ENCODE assay signal across 8 cellular contexts in genomic region chr3:37974121-37974927, GRCh38. TPM values are rescaled to one million over a fixed set of nuclear protein-coding genes. Genes with fewer than 3 reads are reported as not detected.
DNase-seq lines count a peak whose midpoint lies in the region.

No MANE protein-coding gene starts in this region.

- DNase-seq in NCI-H1417 (lab: John Stamatoyannopoulos, UW) (peak in 2 of 3 experiments; percentile 1 to 29), NCI-H1417 treated with DMSO at 0.1 percent for 48 hours (lab: John Stamatoyannopoulos, UW) (no peak), HCEC 1CT (peak; percentile 54), NAMALWA (ENCODE audit: low spot score) (peak; percentile 75), mesenteric fat pad (ENCODE audit: low spot score) (peak; percentile 89)
- peak; percentile 39 to 61 for DNase-seq in activated CD4-positive, alpha-beta T cell treated with anti-CD3 and anti-CD28 coated beads, Interleukin-2, amount 50 U/mL, for 24 hours (ENCODE audit: low read depth in 1 of 2, low spot score in 1 of 2)
- peak; percentile 57 for DNase-seq in effector CD8-positive, alpha-beta T cell (lab: John Stamatoyannopoulos, UW)
- peak; percentile 52 for DNase-seq in stimulated activated CD8-positive, alpha-beta memory T cell treated with anti-CD3 and anti-CD28 coated beads, Interleukin-4, amount 100 ng/mL, for 24 hours (ENCODE audit: low read depth)

RNA-seq across cellular contexts. Expression of gene VILL, which starts 16.3 kb away (rescaled TPM):
- total RNA-seq in mesenteric fat pad = 4.3 TPM

RNA-seq across cellular contexts. Expression of gene PLCD1, which starts 55.1 kb away (rescaled TPM):
- total RNA-seq in mesenteric fat pad = 18.5 TPM
